In the genomic region with DNA sequence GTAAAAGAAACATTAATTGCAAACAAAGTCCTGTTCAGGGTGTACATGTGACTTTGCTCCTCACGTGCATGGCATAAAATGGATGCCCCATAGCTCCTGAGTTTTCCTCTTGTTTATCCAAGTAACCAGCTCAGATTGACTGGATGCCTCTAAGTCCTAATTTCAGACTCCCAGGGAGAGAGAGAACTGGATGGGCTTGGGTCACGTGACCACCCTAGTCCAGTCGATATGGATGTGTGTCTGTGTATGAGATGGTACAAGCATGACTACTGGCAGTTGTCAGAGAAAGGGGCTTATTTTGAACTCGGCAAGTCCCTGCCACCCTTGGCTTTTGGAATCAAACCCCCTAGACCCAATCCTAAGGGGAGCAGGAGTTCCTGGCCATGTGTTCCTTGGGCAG, we compare ENCODE assay signal across 1 cellular context.
A peak's percentile ranks its signal among the peaks of the same experiment; 100 is the strongest.
TF ChIP-seq lines count a peak whose summit lies in the region.

No MANE protein-coding gene starts in this region.

TF ChIP-seq in HepG2, 621 proteins besides CTCF, POLR2A, EP300 and RAD21:
- TF ChIP-seq, protein P1, sequence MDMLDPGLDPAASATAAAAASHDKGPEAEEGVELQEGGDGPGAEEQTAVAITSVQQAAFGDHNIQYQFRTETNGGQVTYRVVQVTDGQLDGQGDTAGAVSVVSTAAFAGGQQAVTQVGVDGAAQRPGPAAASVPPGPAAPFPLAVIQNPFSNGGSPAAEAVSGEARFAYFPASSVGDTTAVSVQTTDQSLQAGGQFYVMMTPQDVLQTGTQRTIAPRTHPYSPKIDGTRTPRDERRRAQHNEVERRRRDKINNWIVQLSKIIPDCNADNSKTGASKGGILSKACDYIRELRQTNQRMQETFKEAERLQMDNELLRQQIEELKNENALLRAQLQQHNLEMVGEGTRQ (IDR thresholded peaks at IDR 0.05; ENCODE audit: low read depth, low read length), result peak; percentile 20; the same call in 1 of the 2 replicates
- TF ChIP-seq, protein P1 (CRISPR knock-in tag; IDR thresholded peaks at IDR 0.05; ENCODE audit: borderline replicate concordance), result no peak
- TF ChIP-seq ZMYM3 (CRISPR knock-in tag; IDR thresholded peaks at IDR 0.05), result no peak
- no peak for TF ChIP-seq ZNF724P (CRISPR knock-in tag; IDR thresholded peaks at IDR 0.05; ENCODE audit: borderline replicate concordance)
- TF ChIP-seq RAD51 (IDR thresholded peaks at IDR 0.05; ENCODE audit: borderline replicate concordance), result peak; percentile 65; the same call in 1 of the 2 replicates
- TF ChIP-seq, protein P2, sequence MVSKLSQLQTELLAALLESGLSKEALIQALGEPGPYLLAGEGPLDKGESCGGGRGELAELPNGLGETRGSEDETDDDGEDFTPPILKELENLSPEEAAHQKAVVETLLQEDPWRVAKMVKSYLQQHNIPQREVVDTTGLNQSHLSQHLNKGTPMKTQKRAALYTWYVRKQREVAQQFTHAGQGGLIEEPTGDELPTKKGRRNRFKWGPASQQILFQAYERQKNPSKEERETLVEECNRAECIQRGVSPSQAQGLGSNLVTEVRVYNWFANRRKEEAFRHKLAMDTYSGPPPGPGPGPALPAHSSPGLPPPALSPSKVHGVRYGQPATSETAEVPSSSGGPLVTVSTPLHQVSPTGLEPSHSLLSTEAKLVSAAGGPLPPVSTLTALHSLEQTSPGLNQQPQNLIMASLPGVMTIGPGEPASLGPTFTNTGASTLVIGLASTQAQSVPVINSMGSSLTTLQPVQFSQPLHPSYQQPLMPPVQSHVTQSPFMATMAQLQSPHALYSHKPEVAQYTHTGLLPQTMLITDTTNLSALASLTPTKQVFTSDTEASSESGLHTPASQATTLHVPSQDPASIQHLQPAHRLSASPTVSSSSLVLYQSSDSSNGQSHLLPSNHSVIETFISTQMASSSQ (IDR thresholded peaks at IDR 0.05; ENCODE audit: low read depth), result no peak
- TF ChIP-seq, protein P2 (CRISPR knock-in tag; IDR thresholded peaks at IDR 0.05; ENCODE audit: borderline replicate concordance), result no peak
